11 cellular contexts compared by ENCODE assay signal in the genomic region with DNA sequence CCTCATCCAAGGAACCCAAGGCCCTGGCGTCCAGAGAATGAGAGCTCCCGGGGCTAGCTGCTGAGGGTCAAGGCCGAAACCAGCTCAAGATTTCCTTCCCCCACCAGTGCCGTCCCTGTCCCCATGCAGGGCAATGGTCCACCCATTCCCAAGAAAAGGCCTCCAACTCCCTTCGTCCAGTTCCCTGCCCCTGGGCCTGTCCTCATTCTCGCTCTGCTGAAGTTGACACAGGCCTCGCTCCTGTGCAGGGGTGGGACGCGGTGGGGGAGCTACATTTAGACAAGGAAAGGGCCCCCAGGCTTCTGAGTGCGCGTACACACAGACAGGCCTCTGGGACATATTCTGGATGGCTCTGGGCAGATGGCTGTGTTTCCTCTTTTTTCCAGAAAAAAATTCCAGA.
A peak's percentile ranks its signal among the peaks of the same experiment; 100 is the strongest.
DNase-seq lines count a peak whose midpoint lies in the region; ATAC-seq and TF ChIP-seq lines count a peak whose summit lies in the region.
"Had no signal": no experiment of that assay in that cellular context is flagged by ENCODE, and none has a peak within 500 bp of the region (broad histone marks: within the 10 kb centered on the region; RNA-seq: fewer than 3 reads in every experiment).

No MANE protein-coding gene starts in this region.

- no peaks in the 10 kb centered on the region for H3K36me3 ChIP-seq in heart left ventricle
- no peaks in the 10 kb centered on the region for H3K36me3 ChIP-seq in esophagus squamous epithelium
- no peaks in the 10 kb centered on the region for H3K36me3 ChIP-seq in osteoblast (ENCODE audit: insufficient read depth, low read length)
- no peaks in the 10 kb centered on the region for H3K36me3 ChIP-seq in upper lobe of left lung

- TF ChIP-seq POLR2A in heart left ventricle (IDR thresholded peaks at IDR 0.05) (no peak), esophagus squamous epithelium (IDR thresholded peaks at IDR 0.05) (no peak), upper lobe of left lung (IDR thresholded peaks at IDR 0.05) (no peak)

- intact Hi-C loops in heart left ventricle (cut with DNase I), result loop anchor here in 7 of 10 donors (5.0 to 10.0 kb wide), 6 partner anchors 67 to 249 kb away; a partner anchor contains a TSS
- intact Hi-C loops in left ventricle myocardium superior (cut with micrococcal nuclease), result no loop called here
- intact Hi-C loops in esophagus squamous epithelium (cut with DNase I), result no loop called here

- H3K4me2 ChIP-seq in osteoblast (ENCODE audit: insufficient read depth, low read length), result peak overlapping the region; percentile 58

- TF ChIP-seq EP300 in upper lobe of left lung (IDR thresholded peaks at IDR 0.05), result no peak

- H3K27me3 ChIP-seq in heart left ventricle, result no peaks in the 10 kb centered on the region
- no peaks in the 10 kb centered on the region for H3K27me3 ChIP-seq in esophagus squamous epithelium
- H3K27me3 ChIP-seq in osteoblast (ENCODE audit: insufficient read depth, low read length), result peaks cover 6% of the 10 kb centered on the region
- no peaks in the 10 kb centered on the region for H3K27me3 ChIP-seq in upper lobe of left lung

- 71 to 82% (median 77%) methylated on average over 10 to 11 of the region's 11 CpGs for WGBS in heart left ventricle, 4 donors
- WGBS in esophagus squamous epithelium, 2 donors, result 37 to 80% methylated on average over 3 to 9 of the region's 11 CpGs
- WGBS in upper lobe of left lung, 2 donors, result 77 to 81% methylated on average over 9 to 11 of the region's 11 CpGs

- H3K9me3 ChIP-seq in heart left ventricle (no peaks in the 10 kb centered on the region), esophagus squamous epithelium (no peaks in the 10 kb centered on the region), osteoblast (ENCODE audit: low read depth, low read length) (no peaks in the 10 kb centered on the region), upper lobe of left lung (no peaks in the 10 kb centered on the region)

- peak overlapping the region; percentile 12 to 91 (median 76) for H3K27ac ChIP-seq in heart left ventricle
- peak overlapping the region; percentile 69 to 86 (median 80) for H3K27ac ChIP-seq in esophagus squamous epithelium
- H3K27ac ChIP-seq in osteoblast (ENCODE audit: low read depth, low read length), result no peak overlapping the region
- H3K27ac ChIP-seq in upper lobe of left lung, result peak overlapping the region; percentile 26 to 86 (median 74)

- H4K20me1 ChIP-seq in osteoblast (ENCODE audit: insufficient read depth, low read length), result no peaks in the 10 kb centered on the region

- no peak overlapping the region for H2AFZ ChIP-seq in osteoblast (ENCODE audit: low read length)

- H3K4me3 ChIP-seq in heart left ventricle (no peak overlapping the region), esophagus squamous epithelium (no peak overlapping the region), osteoblast (ENCODE audit: insufficient read depth, low read length) (no peak overlapping the region), upper lobe of left lung (no peak overlapping the region)

- H3K4me1 ChIP-seq in heart left ventricle (peaks cover 14 to 95% (median 80%) of the 10 kb centered on the region in 12 donors), esophagus squamous epithelium (peaks cover 25 to 75% (median 62%) of the 10 kb centered on the region in 3 donors), osteoblast (ENCODE audit: insufficient read depth, low read length) (peaks cover 30% of the 10 kb centered on the region), upper lobe of left lung (peaks cover 54 to 69% (median 57%) of the 10 kb centered on the region in 4 donors)

- ATAC-seq in heart left ventricle (peak in 1 of 4 donors; percentile 4), left ventricle myocardium superior (no peak), upper lobe of left lung (ENCODE audit: low FRiP score in 2 of 2) (no peak), GM19452 (IDR thresholded peaks at IDR 0.05; ENCODE audit: unreplicated experiment) (no peak), esophagus mucosa (no peak)

- no peaks in the 10 kb centered on the region for H3K79me2 ChIP-seq in osteoblast (ENCODE audit: insufficient read depth, low read length)

- DNase-seq in heart left ventricle (peak in 1 of 5 donors; percentile 28), left ventricle myocardium superior (no peak), esophagus squamous epithelium (lab: John Stamatoyannopoulos, UW) (no peak), osteoblast (ENCODE audit: insufficient read length, low spot score, missing footprints) (no peak), upper lobe of left lung (no peak), NCI-H510A (lab: John Stamatoyannopoulos, UW) (no peak)
- DNase-seq: activated CD4-positive, alpha-beta T cell treated with anti-CD3 and anti-CD28 coated beads, Interleukin-2, amount 10 ng/mL, durations not matched to agents 7 days and 5 days; activated T-cell treated with anti-CD3 and anti-CD28 coated beads, Interleukin-2, amount 50 U/mL, for 24 hours; NCI-H2081 had no signal

- no peak for TF ChIP-seq CTCF in heart left ventricle (IDR thresholded peaks at IDR 0.05)
- TF ChIP-seq CTCF in esophagus squamous epithelium (IDR thresholded peaks at IDR 0.05), result no peak
- no peak for TF ChIP-seq CTCF in osteoblast (IDR thresholded peaks at IDR 0.05; ENCODE audit: extremely low read depth, low read depth, low read length)
- no peak for TF ChIP-seq CTCF in upper lobe of left lung (IDR thresholded peaks at IDR 0.05)

Comparison
In these comparisons a context has a peak if more than half of its experiments do, and no peak if none do; other contexts are left out.
1. intact Hi-C loops: an anchor here in heart left ventricle (5.0 to 10.0 kb wide); none called in left ventricle myocardium superior and esophagus squamous epithelium.